Comparison of ENCODE assay signal across 16 cellular contexts in genomic region chr2:74894261-74895030, GRCh38.
DNase-seq lines count a peak whose midpoint lies in the region; ATAC-seq, FAIRE-seq and TF ChIP-seq lines count a peak whose summit lies in the region.
"Had no signal": no experiment of that assay in that cellular context is flagged by ENCODE, and none has a peak within 500 bp of the region (broad histone marks: within the 10 kb centered on the region; RNA-seq: fewer than 3 reads in every experiment).

No MANE protein-coding gene starts in this region.

- TF ChIP-seq CTCF in A549 (IDR thresholded peaks at IDR 0.05), result no peak

- CTCF ChIA-PET in A549 (lab: Yijun Ruan, JAX), result interaction anchor here (1.0 kb wide), 1 partner anchor 204 kb away, joined by 3 read pairs; no protein-coding TSS in a partner anchor

- H3K4me3 ChIP-seq in A549, result no peak overlapping the region
- H3K4me3 ChIP-seq: gastrocnemius medialis, Peyer's patch had no signal

- ATAC-seq in A549 (peak; percentile 37 to 54; a peak in 2 of 6 replicates), GM18868 (IDR thresholded peaks at IDR 0.05; ENCODE audit: unreplicated experiment) (peak; percentile 36), left lobe of liver (no peak), GM18858 (IDR thresholded peaks at IDR 0.05; ENCODE audit: unreplicated experiment) (no peak), GM21447 (IDR thresholded peaks at IDR 0.05; ENCODE audit: unreplicated experiment) (no peak), GM19324 (IDR thresholded peaks at IDR 0.05; ENCODE audit: low FRiP score, unreplicated experiment) (no peak)
- ATAC-seq: gastrocnemius medialis, left ventricle myocardium superior had no signal

- no peak for DNase-seq in A549 (ENCODE audit: low read depth in 1 of 2, low spot score in 1 of 2)
- DNase-seq in amniotic epithelial cell (ENCODE audit: low read depth), result peak; percentile 75
- DNase-seq in kidney tubule cell (ENCODE audit: low spot score), result peak; percentile 53
- no peak for DNase-seq in left lobe of liver (ENCODE audit: low spot score)
- DNase-seq: activated T-cell treated with anti-CD3 and anti-CD28 coated beads, Interleukin-2, amount 50 U/mL, for 1 hour; central memory CD4-positive, alpha-beta T cell; gastrocnemius medialis; left ventricle myocardium superior; NCI-H2227 treated with DMSO at 0.1 percent for 48 hours; Peyer's patch; substantia nigra had no signal

- POLR2A ChIA-PET in A549 (lab: Yijun Ruan, JAX), result no interaction called here

- no peak for FAIRE-seq in A549 (lab: Jason Lieb, UNC)
- FAIRE-seq: TTC549 had no signal

- no peak overlapping the region for H3K4me2 ChIP-seq in A549

- H3K9me3 ChIP-seq in A549, result no peaks in the 10 kb centered on the region
- H3K9me3 ChIP-seq: gastrocnemius medialis, Peyer's patch had no signal

- 92% methylated on average over 6 of the region's 6 CpGs for WGBS in A549 (ENCODE audit: missing lambda C conversion rate)

- TF ChIP-seq RAD21 in A549 (conservative IDR thresholded peaks at IDR 0.05 in 1 of 2, IDR thresholded peaks at IDR 0.05 in 1 of 2), result no peak

- no peak for TF ChIP-seq EP300 in A549 (IDR thresholded peaks at IDR 0.05)

- TF ChIP-seq POLR2A in A549 (IDR thresholded peaks at IDR 0.05; ENCODE audit: low read length), result no peak

- H3K27ac ChIP-seq in A549, result no peak overlapping the region
- H3K27ac ChIP-seq: gastrocnemius medialis, Peyer's patch had no signal

- H3K4me1 ChIP-seq in A549, result peaks cover 9% of the 10 kb centered on the region; the same call in 2 of the 3 replicates
- H3K4me1 ChIP-seq: gastrocnemius medialis, Peyer's patch had no signal

TF ChIP-seq in A549, 52 proteins besides CTCF, POLR2A, EP300 and RAD21:
- TF ChIP-seq RCOR1 (IDR thresholded peaks at IDR 0.05; ENCODE audit: low read depth, low read length) (no peak), JUN (IDR thresholded peaks at IDR 0.05) (no peak), BCL3 (IDR thresholded peaks at IDR 0.05) (no peak), ZFP36 (IDR thresholded peaks at IDR 0.05; ENCODE audit: borderline replicate concordance, partially characterized antibody) (no peak), PHF8 (IDR thresholded peaks at IDR 0.05; ENCODE audit: borderline replicate concordance, low read depth) (no peak), RARB (CRISPR knock-in tag; IDR thresholded peaks at IDR 0.05) (no peak), TFCP2L1 (CRISPR knock-in tag; IDR thresholded peaks at IDR 0.05) (no peak), RFX5 (IDR thresholded peaks at IDR 0.05) (no peak), NR3C1 (IDR thresholded peaks at IDR 0.05) (no peak), MAZ (IDR thresholded peaks at IDR 0.05; ENCODE audit: borderline replicate concordance, low read depth, low read length) (no peak), ZC3H11A (IDR thresholded peaks at IDR 0.05) (no peak), FOSB (CRISPR knock-in tag; IDR thresholded peaks at IDR 0.05) (no peak), REST (IDR thresholded peaks at IDR 0.05) (no peak), NFE2L2 (conservative IDR thresholded peaks at IDR 0.05; ENCODE audit: low read length) (no peak), CHD4 (IDR thresholded peaks at IDR 0.05; ENCODE audit: borderline replicate concordance) (no peak), PBX3 (IDR thresholded peaks at IDR 0.05) (no peak), HOXB13 (CRISPR knock-in tag; IDR thresholded peaks at IDR 0.05; ENCODE audit: low read depth) (no peak), EHF (CRISPR knock-in tag; IDR thresholded peaks at IDR 0.05) (no peak), KDM1A (IDR thresholded peaks at IDR 0.05; ENCODE audit: low read depth) (no peak), FOSL2 (IDR thresholded peaks at IDR 0.05) (no peak), FOSL2 (CRISPR knock-in tag; IDR thresholded peaks at IDR 0.05) (no peak)

Comparison
In these comparisons a context has a peak if more than half of its experiments do, and no peak if none do; other contexts are left out.
1. ATAC-seq: peak in A549 (2 of 2) and GM18868 (single experiment); none in left lobe of liver (single experiment), GM18858 (single experiment), GM21447 (single experiment) and GM19324 (single experiment).
2. DNase-seq: peak in amniotic epithelial cell (single experiment) and kidney tubule cell (single experiment); none in A549 (0 of 2) and left lobe of liver (single experiment).